Comparison of ENCODE assay signal across 8 cellular contexts in the genomic region with DNA sequence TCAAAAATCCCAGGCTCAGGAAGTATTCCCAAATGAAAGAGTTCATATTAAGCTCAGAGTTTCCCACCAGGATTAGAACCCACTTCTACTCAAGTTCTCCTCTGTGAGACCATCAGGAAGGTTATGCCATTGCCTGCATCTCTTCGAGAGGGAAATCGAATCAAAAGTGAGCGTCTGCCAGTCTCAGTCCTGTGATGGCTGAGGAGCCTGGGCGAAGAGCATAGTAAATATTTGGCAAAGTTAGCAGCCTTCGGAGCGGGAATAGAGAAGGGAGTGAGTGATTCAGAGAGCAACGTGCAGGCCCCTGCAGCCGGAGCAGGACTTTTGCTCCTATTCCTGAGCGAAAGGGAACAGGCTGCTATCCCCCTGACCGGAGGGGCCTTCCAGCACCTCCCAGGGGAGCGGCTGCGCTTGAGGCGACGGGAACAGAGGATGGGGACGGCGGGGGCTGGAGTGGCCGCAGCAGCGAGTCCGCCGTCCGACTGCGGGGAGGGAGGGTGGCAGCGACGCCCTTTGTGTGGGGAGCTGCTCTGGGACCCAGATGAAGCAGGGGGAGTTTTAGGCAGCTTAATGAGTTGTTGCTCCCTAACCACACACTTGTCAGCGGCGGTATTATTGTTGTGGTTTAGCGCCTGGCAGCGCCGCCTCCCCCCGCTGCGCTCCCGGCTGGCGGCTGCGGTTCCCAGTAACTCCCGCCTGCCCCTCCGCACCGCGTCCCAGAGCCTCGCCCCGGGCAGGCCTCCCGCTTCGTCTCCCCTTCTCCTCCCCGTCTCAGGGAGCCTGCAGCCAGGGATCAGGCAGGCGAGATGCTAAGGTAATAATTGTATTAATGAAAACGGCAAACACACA. TPM values are rescaled to one million over a fixed set of nuclear protein-coding genes. Genes with fewer than 3 reads are reported as not detected.
DNase-seq lines count a peak whose midpoint lies in the region; ATAC-seq, FAIRE-seq and TF ChIP-seq lines count a peak whose summit lies in the region.

No MANE protein-coding gene starts in this region.

- H3K27ac Mint-ChIP-seq in WTC11 = no peak overlapping the region
- H3K27ac Mint-ChIP-seq in neural progenitor cell = peak overlapping the region; percentile 87

- H3K9me3 Mint-ChIP-seq in WTC11 = no peaks in the 10 kb centered on the region
- H3K9me3 Mint-ChIP-seq in neural progenitor cell = no peaks in the 10 kb centered on the region

- H3K9me3 ChIP-seq in neural progenitor cell (ENCODE audit: low read depth) = no peaks in the 10 kb centered on the region

- DNase-seq in EL (peak; percentile 51), WTC11 (ENCODE audit: low spot score) (peak; percentile 54), fibroblast of peridontal ligament (ENCODE audit: extremely low read depth) (peak; percentile 14), neural progenitor cell (ENCODE audit: low spot score) (peak; percentile 73), frontal cortex (ENCODE audit: low spot score in 2 of 2) (no peak)

- FAIRE-seq in frontal cortex (lab: Jason Lieb, UNC) = no peak

- H3K27ac ChIP-seq in neural progenitor cell = no peak overlapping the region

- H3K36me3 ChIP-seq in neural progenitor cell = no peaks in the 10 kb centered on the region

- POLR2A ChIA-PET in WTC11 (lab: Charles Lee) = no interaction called here

- peak overlapping the region; percentile 52 for H3K4me3 ChIP-seq in neural progenitor cell

- peaks cover 22% of the 10 kb centered on the region for H3K4me1 ChIP-seq in neural progenitor cell

- ATAC-seq in HG02759 (IDR thresholded peaks at IDR 0.05; ENCODE audit: unreplicated experiment) (peak; percentile 63), WTC11 (peak; percentile 79), HG03175 (IDR thresholded peaks at IDR 0.05; ENCODE audit: unreplicated experiment) (no peak), HG02852 (IDR thresholded peaks at IDR 0.05; ENCODE audit: unreplicated experiment) (no peak)

- peaks cover 100% of the 10 kb centered on the region for H3K27me3 Mint-ChIP-seq in WTC11 (ENCODE audit: low read depth)
- peaks cover 17% of the 10 kb centered on the region for H3K27me3 Mint-ChIP-seq in neural progenitor cell (ENCODE audit: insufficient read depth, low read depth)

- H3F3A ChIP-seq in neural progenitor cell (ENCODE audit: low read depth) = peaks cover 17% of the 10 kb centered on the region

- peak overlapping the region; percentile 81 for H3K4me3 Mint-ChIP-seq in WTC11
- peak overlapping the region; percentile 83 for H3K4me3 Mint-ChIP-seq in neural progenitor cell

- H3K36me3 Mint-ChIP-seq in WTC11 (no peaks in the 10 kb centered on the region), neural progenitor cell (no peaks in the 10 kb centered on the region)

- H3K4me1 Mint-ChIP-seq in WTC11 (peaks cover 45% of the 10 kb centered on the region), neural progenitor cell (peaks cover 41% of the 10 kb centered on the region)

- H3K27me3 ChIP-seq in neural progenitor cell = peaks cover 82% of the 10 kb centered on the region

- no peaks in the 10 kb centered on the region for H3K79me2 ChIP-seq in neural progenitor cell (ENCODE audit: low read depth)

- peak overlapping the region; percentile 98 for H3K4me2 ChIP-seq in neural progenitor cell

- TF ChIP-seq CTCF in WTC11 (IDR thresholded peaks at IDR 0.05) (no peak), neural progenitor cell (IDR thresholded peaks at IDR 0.05) (no peak)

- H3K9ac ChIP-seq in neural progenitor cell = no peak overlapping the region

- peak overlapping the region; percentile 99 for H2AFZ ChIP-seq in neural progenitor cell (replicated peaks)

- CTCF ChIA-PET in WTC11 (lab: Charles Lee) = interaction anchor here (0.7 to 1.8 kb wide), 6 partner anchors 22 to 76 kb away, joined by 3 to 6 read pairs (median 4); a partner anchor contains a TSS

- H4K20me1 ChIP-seq in neural progenitor cell (ENCODE audit: low read depth) = no peaks in the 10 kb centered on the region

TF ChIP-seq in WTC11, 78 proteins besides CTCF, POLR2A, EP300 and RAD21:
- no peak for TF ChIP-seq PRRX2 (CRISPR knock-in tag; IDR thresholded peaks at IDR 0.05)
- TF ChIP-seq, protein P1, sequence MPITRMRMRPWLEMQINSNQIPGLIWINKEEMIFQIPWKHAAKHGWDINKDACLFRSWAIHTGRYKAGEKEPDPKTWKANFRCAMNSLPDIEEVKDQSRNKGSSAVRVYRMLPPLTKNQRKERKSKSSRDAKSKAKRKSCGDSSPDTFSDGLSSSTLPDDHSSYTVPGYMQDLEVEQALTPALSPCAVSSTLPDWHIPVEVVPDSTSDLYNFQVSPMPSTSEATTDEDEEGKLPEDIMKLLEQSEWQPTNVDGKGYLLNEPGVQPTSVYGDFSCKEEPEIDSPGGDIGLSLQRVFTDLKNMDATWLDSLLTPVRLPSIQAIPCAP (CRISPR knock-in tag; IDR thresholded peaks at IDR 0.05) = no peak
- TF ChIP-seq, protein P2, sequence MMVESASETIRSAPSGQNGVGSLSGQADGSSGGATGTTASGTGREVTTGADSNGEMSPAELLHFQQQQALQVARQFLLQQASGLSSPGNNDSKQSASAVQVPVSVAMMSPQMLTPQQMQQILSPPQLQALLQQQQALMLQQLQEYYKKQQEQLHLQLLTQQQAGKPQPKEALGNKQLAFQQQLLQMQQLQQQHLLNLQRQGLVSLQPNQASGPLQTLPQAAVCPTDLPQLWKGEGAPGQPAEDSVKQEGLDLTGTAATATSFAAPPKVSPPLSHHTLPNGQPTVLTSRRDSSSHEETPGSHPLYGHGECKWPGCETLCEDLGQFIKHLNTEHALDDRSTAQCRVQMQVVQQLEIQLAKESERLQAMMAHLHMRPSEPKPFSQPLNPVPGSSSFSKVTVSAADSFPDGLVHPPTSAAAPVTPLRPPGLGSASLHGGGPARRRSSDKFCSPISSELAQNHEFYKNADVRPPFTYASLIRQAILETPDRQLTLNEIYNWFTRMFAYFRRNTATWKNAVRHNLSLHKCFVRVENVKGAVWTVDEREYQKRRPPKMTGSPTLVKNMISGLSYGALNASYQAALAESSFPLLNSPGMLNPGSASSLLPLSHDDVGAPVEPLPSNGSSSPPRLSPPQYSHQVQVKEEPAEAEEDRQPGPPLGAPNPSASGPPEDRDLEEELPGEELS (CRISPR knock-in tag; IDR thresholded peaks at IDR 0.05) = no peak
- TF ChIP-seq ETV6 (CRISPR knock-in tag; IDR thresholded peaks at IDR 0.05) = no peak
- no peak for TF ChIP-seq CREM (CRISPR knock-in tag; IDR thresholded peaks at IDR 0.05)
- TF ChIP-seq, protein P3, sequence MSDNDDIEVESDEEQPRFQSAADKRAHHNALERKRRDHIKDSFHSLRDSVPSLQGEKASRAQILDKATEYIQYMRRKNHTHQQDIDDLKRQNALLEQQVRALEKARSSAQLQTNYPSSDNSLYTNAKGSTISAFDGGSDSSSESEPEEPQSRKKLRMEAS (CRISPR knock-in tag; IDR thresholded peaks at IDR 0.05) = peak; percentile 33; the same call in 1 of the 2 replicates

RNA-seq across cellular contexts. Expression of a gene that starts 21.7 kb away (rescaled TPM):
- total RNA-seq in WTC11 (2021) (1.9 to 2.9 TPM (median 2.5 TPM) in 3 replicates), neural progenitor cell (ENCODE audit: low replicate concordance) (0.39 and 7.5 TPM in 2 replicates), frontal cortex (2.9 TPM)

RNA-seq across cellular contexts. Expression of a gene that starts 34.0 kb away (rescaled TPM):
- total RNA-seq in WTC11 (2021) (0.46 to 0.79 TPM (median 0.71 TPM) in 3 replicates), neural progenitor cell (ENCODE audit: low replicate concordance) (not detected in 2 replicates), frontal cortex (not detected)

RNA-seq across cellular contexts. Expression of a gene that starts 44.1 kb away (rescaled TPM):
- total RNA-seq in WTC11 (2021) (0.44 to 0.64 TPM (median 0.48 TPM) in 3 replicates), neural progenitor cell (ENCODE audit: low replicate concordance) (0.26 and 0.81 TPM in 2 replicates), frontal cortex (3.7 TPM)

RNA-seq across cellular contexts. Expression of a gene that starts 44.3 kb away (rescaled TPM):
- total RNA-seq in WTC11 (2021) = 3.5 to 3.8 TPM (median 3.5 TPM) in 3 replicates
- total RNA-seq in neural progenitor cell (ENCODE audit: low replicate concordance) = 53.3 and 67.2 TPM in 2 replicates
- 5.7 TPM for total RNA-seq in frontal cortex

RNA-seq across cellular contexts. Expression of a gene that starts 44.5 kb away (rescaled TPM):
- total RNA-seq in WTC11 (2021) = 4.4 to 4.9 TPM (median 4.8 TPM) in 3 replicates
- total RNA-seq in neural progenitor cell (ENCODE audit: low replicate concordance) = 3.6 and 4.9 TPM in 2 replicates
- total RNA-seq in frontal cortex = 10.2 TPM

Comparison
In these comparisons a context has a peak if more than half of its experiments do, and no peak if none do; other contexts are left out.
1. DNase-seq: peak in EL (single experiment), WTC11 (single experiment), fibroblast of peridontal ligament (single experiment) and neural progenitor cell (single experiment); none in frontal cortex (0 of 2).
2. ATAC-seq: peak in HG02759 (single experiment) and WTC11 (single experiment); none in HG03175 (single experiment) and HG02852 (single experiment).